In the genomic region with DNA sequence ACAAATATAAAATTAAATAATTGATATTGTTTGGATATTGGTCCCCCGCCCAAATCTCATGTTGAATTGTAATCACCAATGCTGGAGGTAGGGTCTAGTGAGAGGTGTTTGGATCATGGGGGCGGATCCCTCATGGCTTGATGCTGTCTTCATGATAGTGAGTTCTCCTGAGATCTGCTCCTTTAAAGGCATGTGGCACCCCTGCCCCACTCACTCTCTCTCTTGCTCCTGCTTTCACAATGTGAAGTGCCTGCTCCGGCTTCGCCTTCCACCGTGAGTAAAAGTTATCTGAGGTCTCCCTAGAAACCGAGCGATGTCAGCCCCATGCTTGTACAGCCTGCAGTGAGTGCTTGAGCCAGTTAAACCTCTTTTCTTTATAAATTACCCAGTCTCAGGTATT, we compare ENCODE assay signal across 9 cellular contexts.
"Had no signal": no experiment of that assay in that cellular context is flagged by ENCODE, and none has a peak within 500 bp of the region (broad histone marks: within the 10 kb centered on the region; RNA-seq: fewer than 3 reads in every experiment).

No MANE protein-coding gene starts in this region.

- H3K9me3 ChIP-seq: HAP-1 had no signal

- H3K9ac ChIP-seq: GM23248 had no signal

- H3K4me3 ChIP-seq: GM23248, GM23338, HAP-1 had no signal

- DNase-seq: GM23248, GOT3, H7, H9, HCEC 1CT, HFFc6 had no signal

- H3K4me2 ChIP-seq: GM23338 had no signal

- H2AFZ ChIP-seq: GM23248, GM23338 had no signal

- H3K4me1 Mint-ChIP-seq: GM23338, H9 had no signal

- H3K4me3 Mint-ChIP-seq: GM23338, H9, HFFc6 had no signal

- H3K4me1 ChIP-seq: HAP-1 had no signal

- H3K9me3 Mint-ChIP-seq: GM23338, H9, HFFc6 had no signal

- H3K36me3 ChIP-seq: HAP-1 had no signal

- H3K27ac Mint-ChIP-seq: GM23338, H9, HFFc6 had no signal

- ATAC-seq: GM23338, HCT116 had no signal

- H3K27ac ChIP-seq: GM23248 had no signal
